Comparison of ENCODE assay signal across 14 cellular contexts in the genomic region with DNA sequence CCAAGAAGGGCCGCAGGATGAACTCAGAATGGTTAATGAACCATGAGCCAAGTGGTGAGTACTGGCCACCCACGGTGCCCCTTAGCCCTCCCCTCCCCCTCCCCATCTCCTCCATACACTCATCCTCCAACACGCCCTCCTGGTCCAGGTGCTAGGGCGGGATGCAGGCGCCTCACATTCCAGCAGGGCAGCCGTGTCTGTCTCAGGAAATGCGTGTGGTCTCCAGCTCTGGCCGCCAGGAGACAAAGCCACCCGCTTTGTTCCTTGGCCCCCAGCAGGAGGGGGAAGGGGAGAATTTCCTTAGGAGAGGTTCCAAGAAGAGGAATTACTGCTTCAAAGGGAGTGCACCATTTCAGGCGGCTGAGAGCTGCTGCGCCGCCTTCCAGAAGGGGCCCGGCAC. TPM values are rescaled to one million over a fixed set of nuclear protein-coding genes. Genes with fewer than 3 reads are reported as not detected.
A peak's percentile ranks its signal among the peaks of the same experiment; 100 is the strongest.
DNase-seq lines count a peak whose midpoint lies in the region; TF ChIP-seq lines count a peak whose summit lies in the region.
"Had no signal": no experiment of that assay in that cellular context is flagged by ENCODE, and none has a peak within 500 bp of the region (broad histone marks: within the 10 kb centered on the region; RNA-seq: fewer than 3 reads in every experiment).

No MANE protein-coding gene starts in this region.

- H3K36me3 ChIP-seq in PC-9 (ENCODE audit: low read depth) (no peaks in the 10 kb centered on the region), trophoblast cell (ENCODE audit: control insufficient read depth in 1 of 2, insufficient read depth in 2 of 2, low read length in 2 of 2) (no peaks in the 10 kb centered on the region), Peyer's patch (no peaks in the 10 kb centered on the region)
- H3K36me3 ChIP-seq: adrenal gland, esophagus squamous epithelium had no signal

- DNase-seq in ELR (ENCODE audit: low read depth): peak; percentile 61
- peak; percentile 78 to 79 for DNase-seq in PC-9
- peak; percentile 49 for DNase-seq in fibroblast of villous mesenchyme (ENCODE audit: low read depth)
- peak; percentile 73 to 79 for DNase-seq in trophoblast cell
- no peak for DNase-seq in NCI-H748 (lab: John Stamatoyannopoulos, UW; ENCODE audit: unreplicated experiment)
- DNase-seq in T-helper 2 cell: no peak
- no peak for DNase-seq in Peyer's patch
- DNase-seq in OCI-M2 (lab: John Stamatoyannopoulos, UW; ENCODE audit: unreplicated experiment): no peak
- DNase-seq: adrenal gland, Calu3, esophagus squamous epithelium, NCI-H774, T-helper 17 cell had no signal

- no peaks in the 10 kb centered on the region for H3K9me3 ChIP-seq in PC-9 (ENCODE audit: insufficient read depth, low read depth)
- H3K9me3 ChIP-seq in trophoblast cell (ENCODE audit: insufficient read depth, low read depth, low read length): no peaks in the 10 kb centered on the region
- no peaks in the 10 kb centered on the region for H3K9me3 ChIP-seq in Peyer's patch
- H3K9me3 ChIP-seq: adrenal gland, esophagus squamous epithelium had no signal

- no peak overlapping the region for H3K4me2 ChIP-seq in PC-9
- peak overlapping the region; percentile 52 for H3K4me2 ChIP-seq in trophoblast cell (ENCODE audit: low read length)

- H3K27ac ChIP-seq in PC-9 (no peak overlapping the region), trophoblast cell (ENCODE audit: low read depth, low read length) (peak overlapping the region; percentile 74), Peyer's patch (no peak overlapping the region)
- H3K27ac ChIP-seq: esophagus squamous epithelium had no signal

- peak overlapping the region; percentile 89 for H2BK5ac ChIP-seq in trophoblast cell (ENCODE audit: low read depth, low read length, poor library complexity)

- peak overlapping the region; percentile 84 for H2BK120ac ChIP-seq in trophoblast cell (ENCODE audit: insufficient read depth, low read length, poor library complexity)

- no peaks in the 10 kb centered on the region for H3K9me2 ChIP-seq in PC-9 (ENCODE audit: insufficient read depth)

- BruUV-seq in PC-9 (replicated peaks; lab: Mats Ljungman, UMichigan): no TSS peak

- peak overlapping the region; percentile 89 for H3K14ac ChIP-seq in trophoblast cell (ENCODE audit: low read length)

- peak overlapping the region; percentile 96 for H4K91ac ChIP-seq in trophoblast cell (ENCODE audit: low read depth, low read length)

- no peak overlapping the region for H3K4ac ChIP-seq in trophoblast cell (ENCODE audit: low read depth, low read length)

- H3F3A ChIP-seq in PC-9 (ENCODE audit: insufficient read depth, low read depth): peaks cover 21% of the 10 kb centered on the region

- intact Hi-C loops in PC-9 (cut with micrococcal nuclease; ENCODE audit: unreplicated experiment): no loop called here

- H3K4me3 ChIP-seq in PC-9 (no peak overlapping the region), fibroblast of villous mesenchyme (ENCODE audit: low read depth, low read length) (no peak overlapping the region), trophoblast cell (ENCODE audit: low read depth, low read length) (no peak overlapping the region), Peyer's patch (no peak overlapping the region)
- H3K4me3 ChIP-seq: adrenal gland, esophagus squamous epithelium had no signal

- H3K4me1 ChIP-seq in PC-9 (replicated peaks; ENCODE audit: insufficient read depth) (peaks cover 38% of the 10 kb centered on the region), trophoblast cell (ENCODE audit: control insufficient read depth in 1 of 2, insufficient read depth in 2 of 2, low read length in 2 of 2) (peaks cover 45 to 53% of the 10 kb centered on the region in 2 experiments), Peyer's patch (peaks cover 4 to 16% (median 14%) of the 10 kb centered on the region in 4 donors)

- H4K12ac ChIP-seq in trophoblast cell (ENCODE audit: low read depth, low read length): no peak overlapping the region

- no peaks in the 10 kb centered on the region for H3K79me2 ChIP-seq in PC-9 (ENCODE audit: low read depth)
- H3K79me2 ChIP-seq in trophoblast cell (ENCODE audit: control insufficient read depth, insufficient read depth, low read length, poor library complexity): peaks cover 4% of the 10 kb centered on the region

- no peaks in the 10 kb centered on the region for H4K20me1 ChIP-seq in PC-9 (ENCODE audit: insufficient read depth)

- H4K8ac ChIP-seq in trophoblast cell (ENCODE audit: low read depth, low read length): peak overlapping the region; percentile 56

- H3K9ac ChIP-seq in trophoblast cell (ENCODE audit: low read length): no peak overlapping the region

- H3K79me1 ChIP-seq in trophoblast cell (ENCODE audit: low read length): peaks cover 38% of the 10 kb centered on the region

- no CpG with 5 or more reads among the region's 13 CpGs for WGBS in trophoblast cell (ENCODE audit: extremely low coverage, insufficient coverage, insufficient read length)

- H2AK5ac ChIP-seq in trophoblast cell (ENCODE audit: low read length): no peak overlapping the region

- POLR2A ChIA-PET in PC-9 (lab: Charles Lee; ENCODE audit: unreplicated experiment): no interaction called here

- CTCF ChIA-PET in PC-9 (lab: Charles Lee): no interaction called here

- no peak overlapping the region for H3K23ac ChIP-seq in trophoblast cell (ENCODE audit: low read length)

- no peak for TF ChIP-seq CTCF in PC-9 (conservative IDR thresholded peaks at IDR 0.05)
- peak; percentile 25 for TF ChIP-seq CTCF in fibroblast of villous mesenchyme (IDR thresholded peaks at IDR 0.05; ENCODE audit: insufficient read depth, low read depth, low read length)
- TF ChIP-seq CTCF in Peyer's patch (IDR thresholded peaks at IDR 0.05): no peak

- H2AFZ ChIP-seq in PC-9: no peak overlapping the region
- no peak overlapping the region for H2AFZ ChIP-seq in trophoblast cell (ENCODE audit: insufficient read depth, low read length, poor library complexity)

- peak overlapping the region; percentile 73 for H2BK12ac ChIP-seq in trophoblast cell (ENCODE audit: low read length)

- TF ChIP-seq POLR2A in Peyer's patch (IDR thresholded peaks at IDR 0.05): no peak

- no peaks in the 10 kb centered on the region for H3K27me3 ChIP-seq in PC-9 (ENCODE audit: insufficient read depth, low read depth)
- H3K27me3 ChIP-seq in trophoblast cell (ENCODE audit: insufficient read depth, low read length): no peaks in the 10 kb centered on the region
- H3K27me3 ChIP-seq in Peyer's patch: no peaks in the 10 kb centered on the region
- H3K27me3 ChIP-seq: adrenal gland, esophagus squamous epithelium had no signal

- peak overlapping the region; percentile 53 for H3K18ac ChIP-seq in trophoblast cell (ENCODE audit: low read length)

RNA-seq across cellular contexts. Expression of a gene that starts 29.8 kb away (rescaled TPM):
- total RNA-seq in PC-9 (2021): 29.0 and 38.0 TPM in 2 replicates
- total RNA-seq in fibroblast of villous mesenchyme: 5.5 and 5.6 TPM in 2 replicates
- polyA plus RNA-seq in trophoblast cell (2013): 22.5 and 22.8 TPM in 2 replicates
- total RNA-seq in Peyer's patch: 1 to 10 TPM; 2.3 to 6.6 (median 3.5) TPM

RNA-seq across cellular contexts. Expression of a gene that starts 34.4 kb away (rescaled TPM):
- total RNA-seq in PC-9 (2021) (not detected in 2 replicates), fibroblast of villous mesenchyme (not detected in 2 replicates), Peyer's patch (not detected)
- polyA plus RNA-seq in trophoblast cell (2013): not detected in 2 replicates
- total RNA-seq: adrenal gland, Calu3, esophagus squamous epithelium, lung microvascular endothelial cell, T-helper 17 cell had no signal
- polyA plus RNA-seq: adrenal gland had no signal

RNA-seq across cellular contexts. Expression of a gene that starts 39.2 kb away (rescaled TPM):
- not detected in 2 replicates for total RNA-seq in PC-9 (2021)
- not detected in 2 replicates for total RNA-seq in fibroblast of villous mesenchyme
- polyA plus RNA-seq in trophoblast cell (2013): not detected in 2 replicates
- total RNA-seq in Peyer's patch: not detected
- total RNA-seq: adrenal gland, Calu3, esophagus squamous epithelium, lung microvascular endothelial cell, T-helper 17 cell had no signal
- polyA plus RNA-seq: adrenal gland had no signal

RNA-seq across cellular contexts. Expression of a gene that starts 42.1 kb away (rescaled TPM):
- total RNA-seq in PC-9 (2021) (not detected in 2 replicates), fibroblast of villous mesenchyme (not detected in 2 replicates), Peyer's patch (not detected)
- polyA plus RNA-seq in trophoblast cell (2013): not detected in 2 replicates
- total RNA-seq: adrenal gland, Calu3, esophagus squamous epithelium, lung microvascular endothelial cell, T-helper 17 cell had no signal
- polyA plus RNA-seq: adrenal gland had no signal

RNA-seq across cellular contexts. Expression of a gene that starts 46.4 kb away (rescaled TPM):
- not detected in 2 replicates for total RNA-seq in PC-9 (2021)
- total RNA-seq in fibroblast of villous mesenchyme: not detected in 2 replicates
- not detected in 2 replicates for polyA plus RNA-seq in trophoblast cell (2013)
- total RNA-seq in Peyer's patch: not detected
- total RNA-seq: adrenal gland, Calu3, esophagus squamous epithelium, lung microvascular endothelial cell, T-helper 17 cell had no signal
- polyA plus RNA-seq: adrenal gland had no signal

Comparison
In these comparisons a context has a peak if more than half of its experiments do, and no peak if none do; other contexts are left out.
1. DNase-seq: peak in ELR (single experiment), PC-9 (2 of 2), fibroblast of villous mesenchyme (single experiment) and trophoblast cell (2 of 2); none in NCI-H748 (single experiment), T-helper 2 cell (0 of 5), Peyer's patch (0 of 3) and OCI-M2 (single experiment).